8 cellular contexts compared by ENCODE assay signal in genomic region chr4:152735302-152735917, GRCh38. TPM values are rescaled to one million over a fixed set of nuclear protein-coding genes. Genes with fewer than 3 reads are reported as not detected.
A peak's percentile ranks its signal among the peaks of the same experiment; 100 is the strongest.
DNase-seq lines count a peak whose midpoint lies in the region; ATAC-seq and TF ChIP-seq lines count a peak whose summit lies in the region.

No MANE protein-coding gene starts in this region.

- peak; percentile 76 for ATAC-seq in left lobe of liver
- no peak for ATAC-seq in HG03342 (IDR thresholded peaks at IDR 0.05; ENCODE audit: unreplicated experiment)
- no peak for ATAC-seq in HG03460 (IDR thresholded peaks at IDR 0.05; ENCODE audit: unreplicated experiment)
- ATAC-seq in omental fat pad (ENCODE audit: low FRiP score) = no peak

- H3K4me3 ChIP-seq in NB4 (ENCODE audit: low read depth, low read length) = no peak overlapping the region

- TF ChIP-seq CTCF in NB4 (IDR thresholded peaks at IDR 0.05; ENCODE audit: low read depth, low read length) = peak; percentile 31
- no peak for TF ChIP-seq CTCF in omental fat pad (IDR thresholded peaks at IDR 0.05)

- DNase-seq in SIG-M5 treated with dmso at 0.1 percent for 504 hours (lab: John Stamatoyannopoulos, UW; ENCODE audit: unreplicated experiment) = peak; percentile 45
- no peak for DNase-seq in SIG-M5 (lab: John Stamatoyannopoulos, UW)
- DNase-seq in NB4 (ENCODE audit: low read depth) = peak; percentile 57
- peak; percentile 41 for DNase-seq in astrocyte of the hippocampus (ENCODE audit: low read depth, low spot score)
- DNase-seq in left lobe of liver (ENCODE audit: low spot score) = no peak
- DNase-seq in omental fat pad (ENCODE audit: low spot score) = no peak

- no peak for TF ChIP-seq POLR2A in NB4 (IDR thresholded peaks at IDR 0.05; ENCODE audit: extremely low read depth, insufficient read length)

RNA-seq across cellular contexts. Expression of gene TIGD4, which starts 44.1 kb away (rescaled TPM):
- total RNA-seq in left lobe of liver (0.08 TPM), omental fat pad (under 1 TPM in 1 of 4 donors, not detected in 3; 0.19 TPM)

RNA-seq across cellular contexts. Expression of gene ARFIP1, which starts 44.3 kb away (rescaled TPM):
- total RNA-seq in left lobe of liver (9.0 TPM), omental fat pad (10 to 100 TPM; 18.3 to 32.6 (median 25.6) TPM)

RNA-seq across cellular contexts. Expression of gene TMEM154, which starts 55.6 kb away (rescaled TPM):
- total RNA-seq in left lobe of liver (2.1 TPM), omental fat pad (10 to 100 TPM in 1 of 4 donors, 1 to 10 TPM in 3; 2.0 to 13.4 (median 3.3) TPM)

Comparison
In these comparisons a context has a peak if more than half of its experiments do, and no peak if none do; other contexts are left out.
1. DNase-seq: peak in SIG-M5 treated with dmso at 0.1 percent for 504 hours (single experiment), NB4 (single experiment) and astrocyte of the hippocampus (single experiment); none in SIG-M5 (single experiment), left lobe of liver (single experiment) and omental fat pad (single experiment).